1 cellular context compared by ENCODE assay signal in genomic region chr22:24284747-24285203, GRCh38.
TF ChIP-seq lines count a peak whose summit lies in the region.

No MANE protein-coding gene starts in this region.

TF ChIP-seq in K562, 482 proteins besides CTCF, POLR2A, EP300 and RAD21 (continued from another document):
- TF ChIP-seq HDAC1 (IDR thresholded peaks at IDR 0.05) (0 out of 4 replicates have a peak, but pooled peaks of 1 of the 2 experiments have one; percentile 42), RBM17 (IDR thresholded peaks at IDR 0.05; ENCODE audit: borderline replicate concordance, low read depth, low read length) (no peak), FOSL1 (tag; conservative IDR thresholded peaks at IDR 0.05) (peak; percentile 79), JUN (IDR thresholded peaks at IDR 0.05; ENCODE audit: borderline replicate concordance, low read depth, low read length) (0 out of 2 replicates have a peak, but pooled peaks have one; percentile 50), JUN (CRISPR knock-in tag; IDR thresholded peaks at IDR 0.05; ENCODE audit: borderline replicate concordance) (no peak), BCLAF1 (IDR thresholded peaks at IDR 0.05; ENCODE audit: borderline replicate concordance in 1 of 2, control insufficient read depth in 1 of 2, low read depth in 2 of 2, low read length in 1 of 2) (no peak), ATF3 (IDR thresholded peaks at IDR 0.05) (peak; percentile 86), ATF3 (CRISPR knock-in tag; conservative IDR thresholded peaks at IDR 0.05) (no peak), PBX2 (CRISPR knock-in tag; IDR thresholded peaks at IDR 0.05; ENCODE audit: low read depth) (no peak), PBX2 (tag; conservative IDR thresholded peaks at IDR 0.05; ENCODE audit: low read depth) (peak; percentile 55; the same call in 1 of the 2 replicates), SMARCA4 (IDR thresholded peaks at IDR 0.05) (peak; percentile 89), PHF21A (IDR thresholded peaks at IDR 0.05; ENCODE audit: borderline replicate concordance, low read depth) (no peak), ZNF518B (CRISPR knock-in tag; IDR thresholded peaks at IDR 0.05) (no peak), HDAC2 (IDR thresholded peaks at IDR 0.05) (0 out of 2 replicates have a peak, but pooled peaks have one; percentile 49), JUND (IDR thresholded peaks at IDR 0.05; ENCODE audit: borderline replicate concordance, low read depth, low read length) (peak; percentile 93), JUND (tag; IDR thresholded peaks at IDR 0.05; ENCODE audit: borderline replicate concordance, low read depth, low read length) (peak; percentile 81; the same call in 1 of the 3 replicates), ARID1B (IDR thresholded peaks at IDR 0.05) (peak; percentile 76), DPF2 (IDR thresholded peaks at IDR 0.05) (peak; percentile 89), DACH1 (IDR thresholded peaks at IDR 0.05; ENCODE audit: partially characterized antibody) (no peak), FOS (IDR thresholded peaks at IDR 0.05; ENCODE audit: extremely low read depth, insufficient read length) (peak; percentile 25), ZNF592 (IDR thresholded peaks at IDR 0.05) (0 out of 2 replicates have a peak, but pooled peaks have one; percentile 30), AFF1 (IDR thresholded peaks at IDR 0.05; ENCODE audit: low read depth in 1 of 2, partially characterized antibody in 2 of 2) (no peak), EHMT2 (IDR thresholded peaks at IDR 0.05) (peak; percentile 64), MEIS2 (IDR thresholded peaks at IDR 0.05; ENCODE audit: partially characterized antibody) (peak; percentile 66), TAF9B (IDR thresholded peaks at IDR 0.05; ENCODE audit: partially characterized antibody) (no peak), FOXM1 (IDR thresholded peaks at IDR 0.05; ENCODE audit: low read depth) (peak; percentile 68), FOXM1 (CRISPR knock-in tag; IDR thresholded peaks at IDR 0.05; ENCODE audit: low read depth) (no peak)
